ENCODE assay signal across 9 cellular contexts in the genomic region with DNA sequence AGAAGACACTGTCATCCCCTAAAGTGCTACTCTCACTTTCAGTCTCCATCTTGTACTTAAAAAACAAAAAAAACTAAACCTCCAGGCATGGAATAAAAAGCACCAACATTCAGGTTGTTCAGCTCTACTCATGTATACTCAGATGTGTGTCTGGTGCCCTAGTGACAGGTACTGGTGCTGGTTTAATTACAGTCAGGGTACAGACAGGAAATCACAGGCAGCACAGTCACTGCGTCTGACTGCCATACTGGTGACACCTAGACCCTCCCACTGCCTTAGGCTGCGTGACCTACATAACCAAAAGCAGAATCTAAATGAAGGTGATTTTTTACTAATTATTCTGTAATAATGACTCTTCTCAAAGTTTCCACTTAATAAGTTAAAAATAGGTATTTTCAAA. TPM values are rescaled to one million over a fixed set of nuclear protein-coding genes. Genes with fewer than 3 reads are reported as not detected.
A peak's percentile ranks its signal among the peaks of the same experiment; 100 is the strongest.
DNase-seq lines count a peak whose midpoint lies in the region; ATAC-seq, FAIRE-seq and TF ChIP-seq lines count a peak whose summit lies in the region.
"Had no signal": no experiment of that assay in that cellular context is flagged by ENCODE, and none has a peak within 500 bp of the region (broad histone marks: within the 10 kb centered on the region; RNA-seq: fewer than 3 reads in every experiment).

A gene (minus strand): TSS at position 176 of the 400 bp plus-strand sequence. CDS start 127 bp downstream, at position 49.

- H3K9ac ChIP-seq in keratinocyte (ENCODE audit: control insufficient read depth, extremely low read depth, insufficient read depth, low read length) = peak within 1 kb of the TSS; percentile 77

- H3K27me3 Mint-ChIP-seq in activated T-helper 17 cell treated with anti-CD3 and anti-CD28 coated beads, Interleukin-2, amount 50 U/mL, for 72 hours = no peaks in the 10 kb centered on the region
- no peaks in the 10 kb centered on the region for H3K27me3 Mint-ChIP-seq in stimulated activated naive CD8-positive, alpha-beta T cell treated with anti-CD3 and anti-CD28 coated beads, Interleukin-15, amount 100 ng/mL, for 72 hours

- H3K36me3 Mint-ChIP-seq in activated T-helper 17 cell treated with anti-CD3 and anti-CD28 coated beads, Interleukin-2, amount 50 U/mL, for 72 hours (ENCODE audit: low read depth) = no peaks in the 10 kb centered on the region

- H4K20me1 ChIP-seq in keratinocyte (ENCODE audit: control insufficient read depth, extremely low read depth, insufficient read depth, low read length) = no peaks in the 10 kb centered on the region

- peak within 1 kb of the TSS; percentile 67 for H2AFZ ChIP-seq in keratinocyte (ENCODE audit: control insufficient read depth, low read length)

- no peaks in the 10 kb centered on the region for H3K9me3 ChIP-seq in keratinocyte (ENCODE audit: control insufficient read depth, low read depth, low read length)
- H3K9me3 ChIP-seq: ascending aorta had no signal

- no peaks in the 10 kb centered on the region for H3K4me1 Mint-ChIP-seq in activated T-helper 17 cell treated with anti-CD3 and anti-CD28 coated beads, Interleukin-2, amount 50 U/mL, for 72 hours
- no peaks in the 10 kb centered on the region for H3K4me1 Mint-ChIP-seq in stimulated activated naive CD8-positive, alpha-beta T cell treated with anti-CD3 and anti-CD28 coated beads, Interleukin-15, amount 100 ng/mL, for 72 hours

- peak; percentile 59 for ATAC-seq in activated T-helper 17 cell treated with anti-CD3 and anti-CD28 coated beads, Interleukin-2, amount 50 U/mL, for 72 hours (replicated peaks)
- ATAC-seq in stimulated activated naive CD8-positive, alpha-beta T cell treated with anti-CD3 and anti-CD28 coated beads, Interleukin-15, amount 100 ng/mL, for 72 hours = peak; percentile 93

- FAIRE-seq in keratinocyte (lab: Jason Lieb, UNC) = peak; percentile 84

- H3K79me2 ChIP-seq in keratinocyte (ENCODE audit: control insufficient read depth, insufficient read depth, low read length) = peaks cover 29% of the 10 kb centered on the region

- H3K9me1 ChIP-seq in keratinocyte (ENCODE audit: control insufficient read depth, extremely low read depth, insufficient read depth, low read length) = no peaks in the 10 kb centered on the region

- H3K4me1 ChIP-seq in keratinocyte (ENCODE audit: control insufficient read depth, extremely low read depth, insufficient read depth, low read length) = peaks cover 21% of the 10 kb centered on the region
- H3K4me1 ChIP-seq: ascending aorta had no signal

- no peaks in the 10 kb centered on the region for H3K27me3 ChIP-seq in keratinocyte (ENCODE audit: control insufficient read depth, extremely low read depth, insufficient read depth, low read length)
- H3K27me3 ChIP-seq: ascending aorta had no signal

- DNase-seq in Jurkat, Clone E6-1 (ENCODE audit: low read depth, low spot score) = peak; percentile 30
- DNase-seq in keratinocyte (ENCODE audit: low read depth, low spot score) (no peak), NCI-H2196 treated with DMSO at 0.1 percent for 48 hours (lab: John Stamatoyannopoulos, UW; ENCODE audit: unreplicated experiment) (no peak), amniotic stem cell (lab: John Stamatoyannopoulos, UW) (no peak)
- peak; percentile 3 to 14 for DNase-seq in stimulated activated naive CD8-positive, alpha-beta T cell treated with anti-CD3 and anti-CD28 coated beads, Interleukin-15, amount 100 ng/mL, for 72 hours
- no peak for DNase-seq in activated CD4-positive, alpha-beta T cell treated with anti-CD3 and anti-CD28 coated beads for 4 hours
- DNase-seq: head of caudate nucleus had no signal

- H3K36me3 ChIP-seq in keratinocyte (ENCODE audit: control insufficient read depth in 2 of 2, extremely low read depth in 1 of 2, insufficient read depth in 2 of 2, low read length in 2 of 2) = no peaks in the 10 kb centered on the region
- H3K36me3 ChIP-seq: ascending aorta had no signal

- no peaks in the 10 kb centered on the region for H3K9me3 Mint-ChIP-seq in activated T-helper 17 cell treated with anti-CD3 and anti-CD28 coated beads, Interleukin-2, amount 50 U/mL, for 72 hours
- H3K9me3 Mint-ChIP-seq in stimulated activated naive CD8-positive, alpha-beta T cell treated with anti-CD3 and anti-CD28 coated beads, Interleukin-15, amount 100 ng/mL, for 72 hours = peaks cover 0 to under 1% of the 10 kb centered on the region in 2 donors

- H3K4me3 Mint-ChIP-seq in activated T-helper 17 cell treated with anti-CD3 and anti-CD28 coated beads, Interleukin-2, amount 50 U/mL, for 72 hours = no peak within 1 kb of the TSS
- H3K4me3 Mint-ChIP-seq in stimulated activated naive CD8-positive, alpha-beta T cell treated with anti-CD3 and anti-CD28 coated beads, Interleukin-15, amount 100 ng/mL, for 72 hours = no peak within 1 kb of the TSS

- H3K27ac ChIP-seq in keratinocyte (ENCODE audit: control insufficient read depth, insufficient read depth, low read length) = peak within 1 kb of the TSS; percentile 85
- H3K27ac ChIP-seq: ascending aorta had no signal

- peak in 1 of 3 experiments; percentile 12 for TF ChIP-seq CTCF in keratinocyte (optimal IDR thresholded peaks at IDR 0.05 in 1 of 3, IDR thresholded peaks at IDR 0.05 in 1 of 3, conservative IDR thresholded peaks at IDR 0.05 in 1 of 3; ENCODE audit: extremely low read depth in 1 of 3, insufficient read depth in 2 of 3, low read length in 3 of 3)

- H3K4me3 ChIP-seq in Jurkat, Clone E6-1 (ENCODE audit: low read length) = no peak within 1 kb of the TSS
- H3K4me3 ChIP-seq in keratinocyte (ENCODE audit: control insufficient read depth in 2 of 3, extremely low read depth in 1 of 3, insufficient read depth in 2 of 3, low read depth in 1 of 3, low read length in 3 of 3) = peak within 1 kb of the TSS; percentile 42 to 85 (median 78)
- H3K4me3 ChIP-seq: ascending aorta had no signal

- H3K4me2 ChIP-seq in keratinocyte (ENCODE audit: control insufficient read depth, extremely low read depth, insufficient read depth, low read depth, low read length) = peak within 1 kb of the TSS; percentile 98

- dilution Hi-C loops in keratinocyte (cut with MboI; ENCODE audit: extremely low pct_ligation_motif_present, low sequenced_read_pairs) = no loop called here

- H3K27ac Mint-ChIP-seq in activated T-helper 17 cell treated with anti-CD3 and anti-CD28 coated beads, Interleukin-2, amount 50 U/mL, for 72 hours = no peak within 1 kb of the TSS
- H3K27ac Mint-ChIP-seq in stimulated activated naive CD8-positive, alpha-beta T cell treated with anti-CD3 and anti-CD28 coated beads, Interleukin-15, amount 100 ng/mL, for 72 hours = no peak within 1 kb of the TSS

RNA-seq across cellular contexts. Expression of the gene that starts here (rescaled TPM):
- 10.2 TPM for polyA plus RNA-seq in Jurkat, Clone E6-1 (2012; ENCODE audit: insufficient read depth, insufficient read length)
- 1 to 10 TPM; 2.1 to 3.4 TPM for total RNA-seq in activated T-helper 17 cell treated with anti-CD3 and anti-CD28 coated beads, Interleukin-2, amount 50 U/mL, for 72 hours
- polyA plus RNA-seq in keratinocyte = 10.8 to 13.0 TPM (median 12.3 TPM) in 3 replicates
- 11.4 TPM for polyA plus RNA-seq in keratinocyte (2011; ENCODE audit: low read depth)
- 6.0 and 9.5 TPM in 2 replicates for polyA plus RNA-seq in keratinocyte (2011; cell fraction: cytosol; rRNA removed)
- 33.4 and 33.7 TPM in 2 replicates for polyA plus RNA-seq in keratinocyte (2011; cell fraction: nucleus; rRNA removed)
- 8.1 and 12.5 TPM in 2 replicates for polyA plus RNA-seq in keratinocyte (2012; ENCODE audit: low replicate concordance)
- 28.3 to 40.0 TPM (median 37.6 TPM) in 3 replicates for polyA minus RNA-seq in keratinocyte
- polyA minus RNA-seq in keratinocyte (2011; cell fraction: cytosol; rRNA and poly(A)+ RNA removed) = 13.0 TPM
- 27.0 and 61.4 TPM in 2 replicates for polyA minus RNA-seq in keratinocyte (2011; cell fraction: nucleus; rRNA and poly(A)+ RNA removed)

Comparison
In these comparisons a context has a peak if more than half of its experiments do, and no peak if none do; other contexts are left out.
1. DNase-seq: peak in Jurkat, Clone E6-1 (single experiment) and stimulated activated naive CD8-positive, alpha-beta T cell treated with anti-CD3 and anti-CD28 coated beads, Interleukin-15, amount 100 ng/mL, for 72 hours (2 of 2); none in keratinocyte (single experiment), NCI-H2196 treated with DMSO at 0.1 percent for 48 hours (single experiment), activated CD4-positive, alpha-beta T cell treated with anti-CD3 and anti-CD28 coated beads for 4 hours (0 of 2) and amniotic stem cell (single experiment).